In the genomic region with DNA sequence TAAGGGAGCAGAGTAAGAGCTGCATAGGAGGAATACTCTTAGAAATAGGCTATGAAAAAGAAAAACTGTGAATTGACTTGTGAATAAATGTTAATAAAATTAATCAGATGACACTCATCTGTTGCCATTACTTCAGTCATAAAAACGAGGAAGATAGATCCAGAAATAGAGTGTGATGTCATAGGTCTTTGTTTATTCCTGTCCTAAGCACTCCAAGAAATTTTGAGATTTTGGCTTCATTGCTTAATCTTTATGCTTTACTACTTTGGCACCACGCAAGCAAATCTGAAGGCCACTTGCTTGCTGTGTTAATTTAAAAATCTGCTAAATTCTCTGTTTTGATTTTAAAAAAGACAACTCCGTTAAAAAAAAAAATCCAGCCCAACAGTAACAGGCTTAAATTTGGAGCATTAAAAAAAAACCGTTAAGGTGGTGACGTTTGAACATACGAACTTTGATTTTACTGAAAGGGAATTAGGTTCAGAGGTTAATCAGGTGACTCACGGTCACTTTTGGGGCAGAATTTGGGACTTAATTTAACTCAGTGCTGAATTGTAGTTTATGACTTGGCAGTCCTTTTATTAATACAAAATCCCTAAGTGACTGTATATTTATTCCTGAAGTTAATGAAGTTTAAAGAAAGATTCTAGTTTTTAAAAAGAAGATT, we compare ENCODE assay signal across 9 cellular contexts. TPM values are rescaled to one million over a fixed set of nuclear protein-coding genes. Genes with fewer than 3 reads are reported as not detected.
DNase-seq lines count a peak whose midpoint lies in the region; ATAC-seq and TF ChIP-seq lines count a peak whose summit lies in the region.
"Had no signal": no experiment of that assay in that cellular context is flagged by ENCODE, and none has a peak within 500 bp of the region (broad histone marks: within the 10 kb centered on the region; RNA-seq: fewer than 3 reads in every experiment).

No MANE protein-coding gene starts in this region.

- H3F3A ChIP-seq in SK-N-SH (replicated peaks; ENCODE audit: insufficient read depth) = peaks cover 21% of the 10 kb centered on the region

- H3K79me2 ChIP-seq in SK-N-SH (ENCODE audit: insufficient read depth) = peaks cover 80% of the 10 kb centered on the region

- no peaks in the 10 kb centered on the region for H3K27me3 ChIP-seq in SK-N-SH (ENCODE audit: insufficient read depth)
- H3K27me3 ChIP-seq in gastrocnemius medialis = no peaks in the 10 kb centered on the region

- no peak for TF ChIP-seq POLR2A in gastrocnemius medialis (IDR thresholded peaks at IDR 0.05)

- TF ChIP-seq RAD21 in SK-N-SH (IDR thresholded peaks at IDR 0.05; ENCODE audit: low read length) = no peak

- H3K4me1 ChIP-seq in SK-N-SH (ENCODE audit: control insufficient read depth in 1 of 2, insufficient read depth in 2 of 2, low read depth in 1 of 2, low read length in 1 of 2) (peaks cover 14 to 24% of the 10 kb centered on the region in 2 experiments; a peak in 3 of 4 replicates), gastrocnemius medialis (peaks cover 37 to 48% of the 10 kb centered on the region in 2 donors)

- ATAC-seq in gastrocnemius medialis (no peak), HG02678 (IDR thresholded peaks at IDR 0.05; ENCODE audit: unreplicated experiment) (no peak)

- TF ChIP-seq EP300 in SK-N-SH (IDR thresholded peaks at IDR 0.05; ENCODE audit: borderline replicate concordance in 1 of 2, low read depth in 1 of 2, low read length in 1 of 2) = no peak

- no peak overlapping the region for H2AFZ ChIP-seq in SK-N-SH (ENCODE audit: low read depth)

- DNase-seq in HCEC 1CT (peak; percentile 85), SK-N-SH (no peak), fibroblast of pulmonary artery (ENCODE audit: low read depth) (peak; percentile 78), gastrocnemius medialis (no peak), NCI-H524 treated with DMSO at 0.1 percent for 48 hours (lab: John Stamatoyannopoulos, UW) (no peak), GM13977 (ENCODE audit: low spot score) (no peak), GM13976 (ENCODE audit: low spot score) (no peak)
- DNase-seq: retina had no signal

- TF ChIP-seq CTCF in SK-N-SH (IDR thresholded peaks at IDR 0.05) = no peak
- no peak for TF ChIP-seq CTCF in fibroblast of pulmonary artery (IDR thresholded peaks at IDR 0.05; ENCODE audit: low read length, missing control alignments)
- no peak for TF ChIP-seq CTCF in gastrocnemius medialis (IDR thresholded peaks at IDR 0.05 in 4 of 5, conservative IDR thresholded peaks at IDR 0.05 in 1 of 5)
- no peak for TF ChIP-seq CTCF in GM13977 (IDR thresholded peaks at IDR 0.05; ENCODE audit: extremely low read depth, insufficient read depth, missing control alignments)
- no peak for TF ChIP-seq CTCF in GM13976 (IDR thresholded peaks at IDR 0.05; ENCODE audit: borderline replicate concordance, control extremely low read depth, extremely low read depth, insufficient read depth, missing control alignments)

- H4K20me1 ChIP-seq in SK-N-SH (ENCODE audit: insufficient read depth) = peaks cover 67% of the 10 kb centered on the region

- H3K9me3 ChIP-seq in SK-N-SH = no peaks in the 10 kb centered on the region
- no peaks in the 10 kb centered on the region for H3K9me3 ChIP-seq in gastrocnemius medialis

- H3K36me3 ChIP-seq in SK-N-SH (replicated peaks in 1 of 2; ENCODE audit: control insufficient read depth in 1 of 2, insufficient read depth in 2 of 2, low read length in 1 of 2) (peaks cover 34 to 36% of the 10 kb centered on the region in 2 experiments), gastrocnemius medialis (peaks cover 0 to 28% of the 10 kb centered on the region in 2 donors)

- CTCF ChIA-PET in SK-N-SH (lab: Yijun Ruan, JAX) = no interaction called here

- H3K4me2 ChIP-seq in SK-N-SH = peak overlapping the region; percentile 86

- intact Hi-C loops in gastrocnemius medialis (cut with DNase I; ENCODE audit: low total_unique reads) = loop anchor here (5.0 to 10.0 kb wide), 2 partner anchors 1459 to 1631 kb away; no protein-coding TSS in a partner anchor

- in situ Hi-C loops in gastrocnemius medialis (cut with MboI; ENCODE audit: low sequenced_read_pairs in 4 of 4) (loop anchor here in 1 of 4 donors (10.0 kb wide), 1 partner anchor 249 kb away; a partner anchor contains a TSS), GM13977 (cut with MboI; ENCODE audit: low pct_unique_long_range_greater_than_20kb, low sequenced_read_pairs, unreplicated experiment) (no loop called here), GM13976 (cut with MboI; ENCODE audit: low sequenced_read_pairs, unreplicated experiment) (no loop called here)

- H3K9ac ChIP-seq in SK-N-SH = peak overlapping the region; percentile 99; the same call in 1 of the 2 replicates

- no peaks in the 10 kb centered on the region for H3K9me2 ChIP-seq in SK-N-SH

- H3K27ac ChIP-seq in SK-N-SH (ENCODE audit: low read depth in 2 of 2, low read length in 1 of 2) = peak overlapping the region in 1 of 2 experiments; percentile 99; a peak in 3 of 4 replicates
- peak overlapping the region; percentile 96 to 100 (median 98) for H3K27ac ChIP-seq in gastrocnemius medialis

- 74% methylated on average over 7 of the region's 7 CpGs for WGBS in SK-N-SH (ENCODE audit: low lambda C conversion rate)

- POLR2A ChIA-PET in SK-N-SH (lab: Yijun Ruan, JAX) = no interaction called here

- H3K4me3 ChIP-seq in SK-N-SH (ENCODE audit: low read depth in 2 of 2, low read length in 1 of 2) (peak overlapping the region; percentile 99 to 100; a peak in 2 of 4 replicates), fibroblast of pulmonary artery (replicated peaks; ENCODE audit: low read depth, low read length) (peak overlapping the region; percentile 99), gastrocnemius medialis (peak overlapping the region; percentile 87 to 92 (median 90))

TF ChIP-seq in SK-N-SH, 30 proteins besides CTCF, POLR2A, EP300 and RAD21:
- no peak for TF ChIP-seq RXRA (IDR thresholded peaks at IDR 0.05; ENCODE audit: borderline replicate concordance, low read depth)
- peak; percentile 65 for TF ChIP-seq MEF2A (IDR thresholded peaks at IDR 0.05; ENCODE audit: borderline replicate concordance, low read depth)
TF ChIP-seq in SK-N-SH: peak in this region for 1.

RNA-seq across cellular contexts. Expression of a gene that starts 3.4 kb away (rescaled TPM):
- polyA plus RNA-seq in SK-N-SH (2012; rRNA removed) = 31.0 and 39.7 TPM in 2 replicates
- polyA plus RNA-seq in SK-N-SH (2012; cell fraction: cytosol; rRNA removed) = 33.1 and 38.6 TPM in 2 replicates
- polyA plus RNA-seq in SK-N-SH (2012; cell fraction: nucleus; rRNA removed) = 49.1 and 103 TPM in 2 replicates
- 10 to 100 TPM; 37.8 to 70.8 (median 50.1) TPM for total RNA-seq in gastrocnemius medialis

RNA-seq across cellular contexts. Expression of a gene that starts 27.2 kb away (rescaled TPM):
- 1.0 and 1.1 TPM in 2 replicates for polyA plus RNA-seq in SK-N-SH (2012; rRNA removed)
- polyA plus RNA-seq in SK-N-SH (2012; cell fraction: cytosol; rRNA removed) = 0.42 and 0.57 TPM in 2 replicates
- polyA plus RNA-seq in SK-N-SH (2012; cell fraction: nucleus; rRNA removed) = 2.0 and 6.1 TPM in 2 replicates
- 10 to 100 TPM in 1 of 4 donors, 1 to 10 TPM in 3; 2.2 to 18.4 (median 5.5) TPM for total RNA-seq in gastrocnemius medialis

Comparison
In these comparisons a context has a peak if more than half of its experiments do, and no peak if none do; other contexts are left out.
1. DNase-seq: peak in HCEC 1CT (single experiment) and fibroblast of pulmonary artery (single experiment); none in SK-N-SH (single experiment), gastrocnemius medialis (0 of 2), NCI-H524 treated with DMSO at 0.1 percent for 48 hours (single experiment), GM13977 (single experiment) and GM13976 (single experiment).
2. Peak in every context shown above with its lines, with median percentiles within 50 percentile points of each other: H3K4me3 ChIP-seq.